In genomic region chr6:39295538-39295937, GRCh38 we compare ENCODE assay signal across 1 cellular context.
TF ChIP-seq lines count a peak whose summit lies in the region.

No MANE protein-coding gene starts in this region.

TF ChIP-seq in K562, 482 proteins besides CTCF, POLR2A, EP300 and RAD21:
- TF ChIP-seq VEZF1 (CRISPR knock-in tag; IDR thresholded peaks at IDR 0.05) = peak; percentile 90
- TF ChIP-seq ZNF23 (CRISPR knock-in tag; IDR thresholded peaks at IDR 0.05) = no peak
- peak; percentile 66 for TF ChIP-seq EGR1 (conservative IDR thresholded peaks at IDR 0.05)
- TF ChIP-seq, protein P1, sequence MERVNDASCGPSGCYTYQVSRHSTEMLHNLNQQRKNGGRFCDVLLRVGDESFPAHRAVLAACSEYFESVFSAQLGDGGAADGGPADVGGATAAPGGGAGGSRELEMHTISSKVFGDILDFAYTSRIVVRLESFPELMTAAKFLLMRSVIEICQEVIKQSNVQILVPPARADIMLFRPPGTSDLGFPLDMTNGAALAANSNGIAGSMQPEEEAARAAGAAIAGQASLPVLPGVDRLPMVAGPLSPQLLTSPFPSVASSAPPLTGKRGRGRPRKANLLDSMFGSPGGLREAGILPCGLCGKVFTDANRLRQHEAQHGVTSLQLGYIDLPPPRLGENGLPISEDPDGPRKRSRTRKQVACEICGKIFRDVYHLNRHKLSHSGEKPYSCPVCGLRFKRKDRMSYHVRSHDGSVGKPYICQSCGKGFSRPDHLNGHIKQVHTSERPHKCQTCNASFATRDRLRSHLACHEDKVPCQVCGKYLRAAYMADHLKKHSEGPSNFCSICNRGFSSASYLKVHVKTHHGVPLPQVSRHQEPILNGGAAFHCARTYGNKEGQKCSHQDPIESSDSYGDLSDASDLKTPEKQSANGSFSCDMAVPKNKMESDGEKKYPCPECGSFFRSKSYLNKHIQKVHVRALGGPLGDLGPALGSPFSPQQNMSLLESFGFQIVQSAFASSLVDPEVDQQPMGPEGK (CRISPR knock-in tag; IDR thresholded peaks at IDR 0.05; ENCODE audit: borderline replicate concordance) = no peak
- no peak for TF ChIP-seq UBTF (IDR thresholded peaks at IDR 0.05; ENCODE audit: borderline replicate concordance in 1 of 2, low read depth in 2 of 2, low read length in 2 of 2)
- TF ChIP-seq ZBTB1 (CRISPR knock-in tag; IDR thresholded peaks at IDR 0.05; ENCODE audit: borderline replicate concordance, low read depth) = no peak
- TF ChIP-seq ZFP36 (IDR thresholded peaks at IDR 0.05; ENCODE audit: low read depth, low read length, partially characterized antibody) = no peak
- TF ChIP-seq PHF20 (IDR thresholded peaks at IDR 0.05; ENCODE audit: partially characterized antibody) = no peak
- no peak for TF ChIP-seq LARP7 (IDR thresholded peaks at IDR 0.05)
- TF ChIP-seq SRSF3 (IDR thresholded peaks at IDR 0.05; ENCODE audit: insufficient read depth, low read length) = no peak
- no peak for TF ChIP-seq NFE2 (IDR thresholded peaks at IDR 0.05; ENCODE audit: low read depth)
- TF ChIP-seq TGIF2 (CRISPR knock-in tag; IDR thresholded peaks at IDR 0.05) = no peak
- no peak for TF ChIP-seq GABPB1 (CRISPR knock-in tag; IDR thresholded peaks at IDR 0.05)
- no peak for TF ChIP-seq KDM5B (IDR thresholded peaks at IDR 0.05; ENCODE audit: insufficient replicate concordance, low read depth, low read length)
- TF ChIP-seq SAP30 (IDR thresholded peaks at IDR 0.05; ENCODE audit: borderline replicate concordance, insufficient read depth, low read depth, low read length, poor library complexity, severe bottlenecking) = no peak
TF ChIP-seq in K562: peak in this region for 2.
